9 cellular contexts compared by ENCODE assay signal in the genomic region with DNA sequence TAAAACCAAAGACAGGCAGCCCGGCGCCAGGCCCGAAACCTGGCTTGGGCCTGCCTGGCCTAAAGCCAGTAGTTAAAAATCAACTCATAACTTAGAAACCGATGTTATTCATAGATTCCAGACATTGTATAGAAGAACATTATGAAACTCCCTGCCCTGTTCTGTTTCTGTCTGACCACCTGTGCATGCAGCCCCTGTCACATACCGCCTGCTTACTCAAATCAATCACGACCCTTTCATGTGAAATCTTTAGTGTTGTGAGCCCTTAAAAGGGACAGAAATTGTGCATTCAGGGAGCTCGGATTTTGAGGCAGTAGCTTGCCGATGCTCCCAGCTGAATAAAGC. TPM values are rescaled to one million over a fixed set of nuclear protein-coding genes. Genes with fewer than 3 reads are reported as not detected.
DNase-seq lines count a peak whose midpoint lies in the region; ATAC-seq, FAIRE-seq and TF ChIP-seq lines count a peak whose summit lies in the region.
"Not testable (repeated sequence)": the region's sequence is repeated elsewhere in the genome, so short reads cannot be mapped to it uniquely, and the experiment has no call there.
"Had no signal": no experiment of that assay in that cellular context is flagged by ENCODE, and none has a peak within 500 bp of the region (broad histone marks: within the 10 kb centered on the region; RNA-seq: fewer than 3 reads in every experiment).

No MANE protein-coding gene starts in this region.

- H4K20me1 ChIP-seq in OCI-LY3 (ENCODE audit: insufficient read depth, low read length): not testable (repeated sequence)

- DNase-seq in GM12865 (ENCODE audit: low read depth) (peak; percentile 89), colonic mucosa (peak; percentile 51), mucosa of descending colon (peak in 2 of 3 donors; percentile 59 to 65), small intestine (peak; percentile 11)

- H3K4me1 ChIP-seq in OCI-LY3 (ENCODE audit: low read length): peaks cover 98% of the 10 kb centered on the region
- not testable (repeated sequence) for H3K4me1 ChIP-seq in colonic mucosa; mucosa of descending colon (ENCODE audit: low read depth); small intestine (ENCODE audit: control insufficient read depth in 2 of 2, insufficient read depth in 1 of 2, low read depth in 1 of 2, low read length in 1 of 2)

- ATAC-seq in GM18909 (IDR thresholded peaks at IDR 0.05; ENCODE audit: poor library complexity, unreplicated experiment) (peak; percentile 58), HG02678 (IDR thresholded peaks at IDR 0.05; ENCODE audit: unreplicated experiment) (peak; percentile 49)
- not testable (repeated sequence) for ATAC-seq in mucosa of descending colon

- peaks cover 47% of the 10 kb centered on the region for H3K36me3 ChIP-seq in OCI-LY3 (replicated peaks; ENCODE audit: low read depth, low read length)
- H3K36me3 ChIP-seq in colonic mucosa; mucosa of descending colon (ENCODE audit: low read depth); small intestine (ENCODE audit: control insufficient read depth in 2 of 2, insufficient read depth in 2 of 2, low read length in 2 of 2): not testable (repeated sequence)

- not testable (repeated sequence) for FAIRE-seq in small intestine (lab: Jason Lieb, UNC)

- 22 to 61% (median 35%) methylated on average over 8 of the region's 8 CpGs for WGBS in small intestine, 3 donors

- not testable (repeated sequence) for H3K4me3 ChIP-seq in GM12865 (ENCODE audit: low read depth, low read length); OCI-LY3 (ENCODE audit: low read length); colonic mucosa; mucosa of descending colon; small intestine (ENCODE audit: low read depth in 1 of 2, low read length in 2 of 2)

- not testable (repeated sequence) for H2AFZ ChIP-seq in OCI-LY3 (ENCODE audit: low read depth, low read length)

- H3K4me2 ChIP-seq in OCI-LY3 (ENCODE audit: low read length): peak overlapping the region; percentile 64; the same call in 1 of the 2 replicates

- H3K9ac ChIP-seq in OCI-LY3 (ENCODE audit: low read length): peak overlapping the region; percentile 99
- H3K9ac ChIP-seq in colonic mucosa (ENCODE audit: low read depth in 2 of 2, low read length in 2 of 2): not testable (repeated sequence)

- not testable (repeated sequence) for H3K9me3 ChIP-seq in OCI-LY3 (ENCODE audit: insufficient read depth, low read length); colonic mucosa; mucosa of descending colon; small intestine (ENCODE audit: control insufficient read depth, low read depth)

- H3K27ac ChIP-seq in 22Rv1 (peak overlapping the region; percentile 40), OCI-LY3 (ENCODE audit: low read length) (peak overlapping the region; percentile 100)
- H3K27ac ChIP-seq in colonic mucosa; small intestine (ENCODE audit: low read depth in 1 of 2, low read length in 1 of 2): not testable (repeated sequence)

- intact Hi-C loops in colonic mucosa (cut with DNase I); mucosa of descending colon (cut with DNase I, micrococcal nuclease): not testable (repeated sequence)

- TF ChIP-seq CTCF in 22Rv1 (IDR thresholded peaks at IDR 0.05); GM12865 (IDR thresholded peaks at IDR 0.05; ENCODE audit: insufficient read depth, low read depth, low read length, missing control alignments); OCI-LY3 (IDR thresholded peaks at IDR 0.05; ENCODE audit: low read depth, low read length); colonic mucosa (IDR thresholded peaks at IDR 0.05); mucosa of descending colon (IDR thresholded peaks at IDR 0.05): not testable (repeated sequence)

- not testable (repeated sequence) for H3K27me3 ChIP-seq in OCI-LY3 (ENCODE audit: low read depth, low read length); colonic mucosa; small intestine (ENCODE audit: control insufficient read depth in 2 of 2, insufficient read depth in 2 of 2, low read length in 2 of 2)

- H3K79me2 ChIP-seq in OCI-LY3 (ENCODE audit: low read length): peaks cover 75% of the 10 kb centered on the region

RNA-seq across cellular contexts. Expression of gene KCNMA1, which starts 45.5 kb away (rescaled TPM):
- 10 to 100 TPM; 23.2 to 44.5 TPM for total RNA-seq in colonic mucosa
- 100 to 1,000 TPM in 1 of 3 donors, 10 to 100 TPM in 2; 45.4 to 312 (median 62.4) TPM for total RNA-seq in mucosa of descending colon
- polyA plus RNA-seq in small intestine: 1 to 10 TPM; 2.7 to 8.6 (median 6.9) TPM
- total RNA-seq: CD4-positive, CD25-positive, alpha-beta regulatory T cell had no signal
- polyA plus RNA-seq: CD4-positive, CD25-positive, alpha-beta regulatory T cell had no signal

Comparison
In these comparisons a context has a peak if more than half of its experiments do, and no peak if none do; other contexts are left out.
1. DNase-seq: peak in every context shown above with its lines; median percentile 89 in GM12865; 62 in mucosa of descending colon; 51 in colonic mucosa; 11 in small intestine.